ENCODE assay signal across 2 cellular contexts in the genomic region with DNA sequence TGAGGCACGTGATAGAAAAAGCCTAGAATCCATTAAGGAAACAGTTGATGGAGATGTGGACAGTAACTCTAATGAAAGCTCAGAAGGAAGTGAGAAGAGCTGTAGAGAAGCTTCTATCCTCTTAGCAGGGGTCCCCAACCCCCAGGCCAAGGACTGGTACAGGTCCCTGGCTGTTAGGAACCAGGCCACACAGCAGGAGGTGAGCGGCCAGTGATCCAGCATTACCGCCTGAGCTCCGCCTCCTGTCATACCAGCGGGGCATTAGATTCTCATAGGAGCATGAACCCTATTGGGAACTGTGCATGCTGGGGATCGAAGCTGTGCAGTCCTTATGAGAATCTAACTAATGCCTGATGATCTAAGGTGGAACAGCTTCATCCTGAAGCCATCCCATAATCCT.
TF ChIP-seq lines count a peak whose summit lies in the region.

No MANE protein-coding gene starts in this region.

TF ChIP-seq in HepG2, 621 proteins besides CTCF, POLR2A, EP300 and RAD21:
- TF ChIP-seq ZFP41 (CRISPR knock-in tag; IDR thresholded peaks at IDR 0.05; ENCODE audit: borderline replicate concordance) (no peak), U2AF2 (IDR thresholded peaks at IDR 0.05; ENCODE audit: low read depth, low read length) (no peak), ZBTB3 (CRISPR knock-in tag; IDR thresholded peaks at IDR 0.05; ENCODE audit: borderline replicate concordance, low read depth) (no peak), NR3C1 (CRISPR knock-in tag; IDR thresholded peaks at IDR 0.05) (no peak), ZSCAN21 (CRISPR knock-in tag; IDR thresholded peaks at IDR 0.05; ENCODE audit: borderline replicate concordance) (no peak), ZNF567 (CRISPR knock-in tag; IDR thresholded peaks at IDR 0.05; ENCODE audit: borderline replicate concordance) (no peak), MZF1 (CRISPR knock-in tag; IDR thresholded peaks at IDR 0.05; ENCODE audit: borderline replicate concordance) (no peak), BHLHE40 (IDR thresholded peaks at IDR 0.05; ENCODE audit: low read length) (no peak), ZNF883 (CRISPR knock-in tag; IDR thresholded peaks at IDR 0.05; ENCODE audit: not compliant biosample characterization) (no peak), MEIS2 (CRISPR knock-in tag; IDR thresholded peaks at IDR 0.05) (no peak), ZNF510 (CRISPR knock-in tag; IDR thresholded peaks at IDR 0.05; ENCODE audit: low read depth) (no peak)
- TF ChIP-seq, protein P1, sequence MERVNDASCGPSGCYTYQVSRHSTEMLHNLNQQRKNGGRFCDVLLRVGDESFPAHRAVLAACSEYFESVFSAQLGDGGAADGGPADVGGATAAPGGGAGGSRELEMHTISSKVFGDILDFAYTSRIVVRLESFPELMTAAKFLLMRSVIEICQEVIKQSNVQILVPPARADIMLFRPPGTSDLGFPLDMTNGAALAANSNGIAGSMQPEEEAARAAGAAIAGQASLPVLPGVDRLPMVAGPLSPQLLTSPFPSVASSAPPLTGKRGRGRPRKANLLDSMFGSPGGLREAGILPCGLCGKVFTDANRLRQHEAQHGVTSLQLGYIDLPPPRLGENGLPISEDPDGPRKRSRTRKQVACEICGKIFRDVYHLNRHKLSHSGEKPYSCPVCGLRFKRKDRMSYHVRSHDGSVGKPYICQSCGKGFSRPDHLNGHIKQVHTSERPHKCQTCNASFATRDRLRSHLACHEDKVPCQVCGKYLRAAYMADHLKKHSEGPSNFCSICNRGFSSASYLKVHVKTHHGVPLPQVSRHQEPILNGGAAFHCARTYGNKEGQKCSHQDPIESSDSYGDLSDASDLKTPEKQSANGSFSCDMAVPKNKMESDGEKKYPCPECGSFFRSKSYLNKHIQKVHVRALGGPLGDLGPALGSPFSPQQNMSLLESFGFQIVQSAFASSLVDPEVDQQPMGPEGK (CRISPR knock-in tag; IDR thresholded peaks at IDR 0.05), result no peak
- TF ChIP-seq, protein P2, sequence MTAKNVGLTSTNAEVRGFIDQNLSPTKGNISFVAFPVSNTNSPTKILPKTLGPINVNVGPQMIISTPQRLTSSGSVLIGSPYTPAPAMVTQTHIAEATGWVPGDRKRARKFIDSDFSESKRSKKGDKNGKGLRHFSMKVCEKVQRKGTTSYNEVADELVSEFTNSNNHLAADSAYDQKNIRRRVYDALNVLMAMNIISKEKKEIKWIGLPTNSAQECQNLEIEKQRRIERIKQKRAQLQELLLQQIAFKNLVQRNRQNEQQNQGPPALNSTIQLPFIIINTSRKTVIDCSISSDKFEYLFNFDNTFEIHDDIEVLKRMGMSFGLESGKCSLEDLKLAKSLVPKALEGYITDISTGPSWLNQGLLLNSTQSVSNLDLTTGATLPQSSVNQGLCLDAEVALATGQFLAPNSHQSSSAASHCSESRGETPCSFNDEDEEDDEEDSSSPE (CRISPR knock-in tag; IDR thresholded peaks at IDR 0.05), result no peak
- TF ChIP-seq, protein P3, sequence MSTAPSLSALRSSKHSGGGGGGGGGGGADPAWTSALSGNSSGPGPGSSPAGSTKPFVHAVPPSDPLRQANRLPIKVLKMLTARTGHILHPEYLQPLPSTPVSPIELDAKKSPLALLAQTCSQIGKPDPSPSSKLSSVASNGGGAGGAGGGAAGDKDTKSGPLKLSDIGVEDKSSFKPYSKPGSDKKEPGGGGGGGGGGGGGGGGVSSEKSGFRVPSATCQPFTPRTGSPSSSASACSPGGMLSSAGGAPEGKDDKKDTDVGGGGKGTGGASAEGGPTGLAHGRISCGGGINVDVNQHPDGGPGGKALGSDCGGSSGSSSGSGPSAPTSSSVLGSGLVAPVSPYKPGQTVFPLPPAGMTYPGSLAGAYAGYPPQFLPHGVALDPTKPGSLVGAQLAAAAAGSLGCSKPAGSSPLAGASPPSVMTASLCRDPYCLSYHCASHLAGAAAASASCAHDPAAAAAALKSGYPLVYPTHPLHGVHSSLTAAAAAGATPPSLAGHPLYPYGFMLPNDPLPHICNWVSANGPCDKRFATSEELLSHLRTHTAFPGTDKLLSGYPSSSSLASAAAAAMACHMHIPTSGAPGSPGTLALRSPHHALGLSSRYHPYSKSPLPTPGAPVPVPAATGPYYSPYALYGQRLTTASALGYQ (CRISPR knock-in tag; IDR thresholded peaks at IDR 0.05), result no peak
- TF ChIP-seq, protein P4, sequence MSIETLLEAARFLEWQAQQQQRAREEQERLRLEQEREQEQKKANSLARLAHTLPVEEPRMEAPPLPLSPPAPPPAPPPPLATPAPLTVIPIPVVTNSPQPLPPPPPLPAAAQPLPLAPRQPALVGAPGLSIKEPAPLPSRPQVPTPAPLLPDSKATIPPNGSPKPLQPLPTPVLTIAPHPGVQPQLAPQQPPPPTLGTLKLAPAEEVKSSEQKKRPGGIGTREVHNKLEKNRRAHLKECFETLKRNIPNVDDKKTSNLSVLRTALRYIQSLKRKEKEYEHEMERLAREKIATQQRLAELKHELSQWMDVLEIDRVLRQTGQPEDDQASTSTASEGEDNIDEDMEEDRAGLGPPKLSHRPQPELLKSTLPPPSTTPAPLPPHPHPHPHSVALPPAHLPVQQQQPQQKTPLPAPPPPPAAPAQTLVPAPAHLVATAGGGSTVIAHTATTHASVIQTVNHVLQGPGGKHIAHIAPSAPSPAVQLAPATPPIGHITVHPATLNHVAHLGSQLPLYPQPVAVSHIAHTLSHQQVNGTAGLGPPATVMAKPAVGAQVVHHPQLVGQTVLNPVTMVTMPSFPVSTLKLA (IDR thresholded peaks at IDR 0.05), result no peak

TF ChIP-seq in K562, 482 proteins besides CTCF, POLR2A, EP300 and RAD21:
- no peak for TF ChIP-seq ZNF24 (IDR thresholded peaks at IDR 0.05)
- TF ChIP-seq, protein P5, sequence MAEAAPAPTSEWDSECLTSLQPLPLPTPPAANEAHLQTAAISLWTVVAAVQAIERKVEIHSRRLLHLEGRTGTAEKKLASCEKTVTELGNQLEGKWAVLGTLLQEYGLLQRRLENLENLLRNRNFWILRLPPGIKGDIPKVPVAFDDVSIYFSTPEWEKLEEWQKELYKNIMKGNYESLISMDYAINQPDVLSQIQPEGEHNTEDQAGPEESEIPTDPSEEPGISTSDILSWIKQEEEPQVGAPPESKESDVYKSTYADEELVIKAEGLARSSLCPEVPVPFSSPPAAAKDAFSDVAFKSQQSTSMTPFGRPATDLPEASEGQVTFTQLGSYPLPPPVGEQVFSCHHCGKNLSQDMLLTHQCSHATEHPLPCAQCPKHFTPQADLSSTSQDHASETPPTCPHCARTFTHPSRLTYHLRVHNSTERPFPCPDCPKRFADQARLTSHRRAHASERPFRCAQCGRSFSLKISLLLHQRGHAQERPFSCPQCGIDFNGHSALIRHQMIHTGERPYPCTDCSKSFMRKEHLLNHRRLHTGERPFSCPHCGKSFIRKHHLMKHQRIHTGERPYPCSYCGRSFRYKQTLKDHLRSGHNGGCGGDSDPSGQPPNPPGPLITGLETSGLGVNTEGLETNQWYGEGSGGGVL (CRISPR knock-in tag; IDR thresholded peaks at IDR 0.05), result no peak
- TF ChIP-seq, protein P6, sequence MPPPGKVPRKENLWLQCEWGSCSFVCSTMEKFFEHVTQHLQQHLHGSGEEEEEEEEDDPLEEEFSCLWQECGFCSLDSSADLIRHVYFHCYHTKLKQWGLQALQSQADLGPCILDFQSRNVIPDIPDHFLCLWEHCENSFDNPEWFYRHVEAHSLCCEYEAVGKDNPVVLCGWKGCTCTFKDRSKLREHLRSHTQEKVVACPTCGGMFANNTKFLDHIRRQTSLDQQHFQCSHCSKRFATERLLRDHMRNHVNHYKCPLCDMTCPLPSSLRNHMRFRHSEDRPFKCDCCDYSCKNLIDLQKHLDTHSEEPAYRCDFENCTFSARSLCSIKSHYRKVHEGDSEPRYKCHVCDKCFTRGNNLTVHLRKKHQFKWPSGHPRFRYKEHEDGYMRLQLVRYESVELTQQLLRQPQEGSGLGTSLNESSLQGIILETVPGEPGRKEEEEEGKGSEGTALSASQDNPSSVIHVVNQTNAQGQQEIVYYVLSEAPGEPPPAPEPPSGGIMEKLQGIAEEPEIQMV (tag; conservative IDR thresholded peaks at IDR 0.05; ENCODE audit: low read depth), result no peak
- TF ChIP-seq NFIC (IDR thresholded peaks at IDR 0.05), result no peak
- TF ChIP-seq NR2C2 (CRISPR knock-in tag; IDR thresholded peaks at IDR 0.05), result no peak
- TF ChIP-seq NR2C2 (tag; IDR thresholded peaks at IDR 0.05), result no peak
- TF ChIP-seq, protein P7, sequence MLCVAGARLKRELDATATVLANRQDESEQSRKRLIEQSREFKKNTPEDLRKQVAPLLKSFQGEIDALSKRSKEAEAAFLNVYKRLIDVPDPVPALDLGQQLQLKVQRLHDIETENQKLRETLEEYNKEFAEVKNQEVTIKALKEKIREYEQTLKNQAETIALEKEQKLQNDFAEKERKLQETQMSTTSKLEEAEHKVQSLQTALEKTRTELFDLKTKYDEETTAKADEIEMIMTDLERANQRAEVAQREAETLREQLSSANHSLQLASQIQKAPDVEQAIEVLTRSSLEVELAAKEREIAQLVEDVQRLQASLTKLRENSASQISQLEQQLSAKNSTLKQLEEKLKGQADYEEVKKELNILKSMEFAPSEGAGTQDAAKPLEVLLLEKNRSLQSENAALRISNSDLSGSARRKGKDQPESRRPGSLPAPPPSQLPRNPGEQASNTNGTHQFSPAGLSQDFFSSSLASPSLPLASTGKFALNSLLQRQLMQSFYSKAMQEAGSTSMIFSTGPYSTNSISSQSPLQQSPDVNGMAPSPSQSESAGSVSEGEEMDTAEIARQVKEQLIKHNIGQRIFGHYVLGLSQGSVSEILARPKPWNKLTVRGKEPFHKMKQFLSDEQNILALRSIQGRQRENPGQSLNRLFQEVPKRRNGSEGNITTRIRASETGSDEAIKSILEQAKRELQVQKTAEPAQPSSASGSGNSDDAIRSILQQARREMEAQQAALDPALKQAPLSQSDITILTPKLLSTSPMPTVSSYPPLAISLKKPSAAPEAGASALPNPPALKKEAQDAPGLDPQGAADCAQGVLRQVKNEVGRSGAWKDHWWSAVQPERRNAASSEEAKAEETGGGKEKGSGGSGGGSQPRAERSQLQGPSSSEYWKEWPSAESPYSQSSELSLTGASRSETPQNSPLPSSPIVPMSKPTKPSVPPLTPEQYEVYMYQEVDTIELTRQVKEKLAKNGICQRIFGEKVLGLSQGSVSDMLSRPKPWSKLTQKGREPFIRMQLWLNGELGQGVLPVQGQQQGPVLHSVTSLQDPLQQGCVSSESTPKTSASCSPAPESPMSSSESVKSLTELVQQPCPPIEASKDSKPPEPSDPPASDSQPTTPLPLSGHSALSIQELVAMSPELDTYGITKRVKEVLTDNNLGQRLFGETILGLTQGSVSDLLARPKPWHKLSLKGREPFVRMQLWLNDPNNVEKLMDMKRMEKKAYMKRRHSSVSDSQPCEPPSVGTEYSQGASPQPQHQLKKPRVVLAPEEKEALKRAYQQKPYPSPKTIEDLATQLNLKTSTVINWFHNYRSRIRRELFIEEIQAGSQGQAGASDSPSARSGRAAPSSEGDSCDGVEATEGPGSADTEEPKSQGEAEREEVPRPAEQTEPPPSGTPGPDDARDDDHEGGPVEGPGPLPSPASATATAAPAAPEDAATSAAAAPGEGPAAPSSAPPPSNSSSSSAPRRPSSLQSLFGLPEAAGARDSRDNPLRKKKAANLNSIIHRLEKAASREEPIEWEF (CRISPR knock-in tag; IDR thresholded peaks at IDR 0.05), result no peak
- no peak for TF ChIP-seq MIER1 (IDR thresholded peaks at IDR 0.05; ENCODE audit: low read depth)
- no peak for TF ChIP-seq CTBP1 (IDR thresholded peaks at IDR 0.05; ENCODE audit: borderline replicate concordance)
- TF ChIP-seq HNRNPK (IDR thresholded peaks at IDR 0.05; ENCODE audit: low read depth, low read length, poor library complexity, severe bottlenecking), result no peak
- no peak for TF ChIP-seq ZNF175 (CRISPR knock-in tag; IDR thresholded peaks at IDR 0.05; ENCODE audit: low read depth)
- no peak for TF ChIP-seq HNRNPLL (IDR thresholded peaks at IDR 0.05; ENCODE audit: low read depth, low read length, poor library complexity, severe bottlenecking)
- no peak for TF ChIP-seq CBFB (CRISPR knock-in tag; IDR thresholded peaks at IDR 0.05)
- no peak for TF ChIP-seq ZBED1 (IDR thresholded peaks at IDR 0.05)
- no peak for TF ChIP-seq XRCC3 (IDR thresholded peaks at IDR 0.05)
